ENCODE assay signal across 12 cellular contexts in the genomic region with DNA sequence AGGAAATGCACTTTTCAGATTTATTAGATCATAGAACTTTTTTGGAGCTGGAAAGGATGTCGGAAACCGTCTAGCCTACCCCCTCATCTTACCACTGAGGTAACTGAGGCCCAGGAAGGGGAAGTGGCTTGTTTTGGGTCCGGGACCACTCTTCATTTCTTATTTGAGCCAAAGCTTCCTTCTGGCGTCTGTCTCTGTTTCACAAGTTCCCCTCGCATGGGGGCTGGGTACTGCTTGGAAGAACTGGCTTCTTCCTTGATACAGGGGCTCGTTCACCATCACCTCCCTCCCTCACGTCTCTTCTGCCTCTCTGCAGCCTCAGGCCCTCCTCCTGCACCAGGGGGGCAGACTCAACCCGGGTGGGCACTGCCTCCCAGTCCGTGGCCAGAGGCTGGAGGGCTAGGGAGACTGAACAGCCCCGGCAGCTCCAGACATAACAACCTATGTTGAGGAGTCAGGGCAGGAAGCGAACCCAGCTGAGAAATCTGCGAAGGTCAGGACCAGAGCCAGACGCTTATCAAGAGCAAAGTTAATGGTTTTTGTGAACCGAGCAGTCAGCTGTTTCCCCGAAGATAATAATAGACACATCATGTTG. TPM values are rescaled to one million over a fixed set of nuclear protein-coding genes. Genes with fewer than 3 reads are reported as not detected.
DNase-seq lines count a peak whose midpoint lies in the region; ATAC-seq, FAIRE-seq and TF ChIP-seq lines count a peak whose summit lies in the region.
"Had no signal": no experiment of that assay in that cellular context is flagged by ENCODE, and none has a peak within 500 bp of the region (broad histone marks: within the 10 kb centered on the region; RNA-seq: fewer than 3 reads in every experiment).

No MANE protein-coding gene starts in this region.

- no peak overlapping the region for H2AFZ ChIP-seq in GM23338

- no peaks in the 10 kb centered on the region for H3K36me3 ChIP-seq in GM23338 (ENCODE audit: insufficient read depth)
- no peaks in the 10 kb centered on the region for H3K36me3 ChIP-seq in right atrium auricular region

- H3K27me3 ChIP-seq in GM23338 (ENCODE audit: insufficient read depth) (no peaks in the 10 kb centered on the region), right atrium auricular region (no peaks in the 10 kb centered on the region)

- H3K36me3 Mint-ChIP-seq in GM23338 (ENCODE audit: low read depth) (no peaks in the 10 kb centered on the region), brain (no peaks in the 10 kb centered on the region)
- no peaks in the 10 kb centered on the region for H3K36me3 Mint-ChIP-seq in activated T-cell treated with anti-CD3 and anti-CD28 coated beads, Interleukin-2, amount 50 U/mL, for 24 hours (ENCODE audit: low read depth)

- DNase-seq in GM23338 (ENCODE audit: low spot score) (no peak), right atrium auricular region (ENCODE audit: low spot score) (no peak), pulmonary artery endothelial cell (ENCODE audit: low read depth, low spot score) (peak; percentile 89), cortex of kidney (lab: John Stamatoyannopoulos, UW) (no peak), NCI-H187 treated with DMSO at 0.1 percent for 48 hours (lab: John Stamatoyannopoulos, UW) (no peak), RCC 7860 (ENCODE audit: low spot score) (no peak)
- DNase-seq in activated T-cell treated with anti-CD3 and anti-CD28 coated beads, Interleukin-2, amount 50 U/mL, for 24 hours, result no peak
- DNase-seq: NCI-H1436 had no signal

- peaks cover 4% of the 10 kb centered on the region for H3K27me3 Mint-ChIP-seq in GM23338 (ENCODE audit: insufficient read depth, low read depth, poor library complexity)
- no peaks in the 10 kb centered on the region for H3K27me3 Mint-ChIP-seq in brain
- peaks cover 31% of the 10 kb centered on the region for H3K27me3 Mint-ChIP-seq in activated T-cell treated with anti-CD3 and anti-CD28 coated beads, Interleukin-2, amount 50 U/mL, for 24 hours

- peaks cover 48% of the 10 kb centered on the region for H3K4me1 Mint-ChIP-seq in GM23338
- peaks cover 58% of the 10 kb centered on the region for H3K4me1 Mint-ChIP-seq in brain
- peaks cover 10% of the 10 kb centered on the region for H3K4me1 Mint-ChIP-seq in activated T-cell treated with anti-CD3 and anti-CD28 coated beads, Interleukin-2, amount 50 U/mL, for 24 hours (ENCODE audit: low read depth)

- TF ChIP-seq CTCF in GM23338 (conservative IDR thresholded peaks at IDR 0.05; ENCODE audit: low read depth in 2 of 2) (no peak), brain (conservative IDR thresholded peaks at IDR 0.05) (no peak), right atrium auricular region (IDR thresholded peaks at IDR 0.05) (no peak)

- no peak overlapping the region; the same call in 2 of the 3 replicates for H3K4me3 Mint-ChIP-seq in GM23338
- peak overlapping the region in 4 of 5 experiments; percentile 47 to 80 (median 63) for H3K4me3 Mint-ChIP-seq in brain
- no peak overlapping the region for H3K4me3 Mint-ChIP-seq in activated T-cell treated with anti-CD3 and anti-CD28 coated beads, Interleukin-2, amount 50 U/mL, for 24 hours

- no peaks in the 10 kb centered on the region; the same call in 2 of the 3 replicates for H3K9me3 Mint-ChIP-seq in GM23338
- H3K9me3 Mint-ChIP-seq in brain, result no peaks in the 10 kb centered on the region
- no peaks in the 10 kb centered on the region for H3K9me3 Mint-ChIP-seq in activated T-cell treated with anti-CD3 and anti-CD28 coated beads, Interleukin-2, amount 50 U/mL, for 24 hours

- no peak overlapping the region for H3K4me3 ChIP-seq in GM23338
- H3K4me3 ChIP-seq in right atrium auricular region, result peak overlapping the region in 1 of 2 donors; percentile 19

- H3K4me2 ChIP-seq in GM23338, result 0 out of 2 replicates have a peak overlapping the region, but pooled peaks have one; percentile 65

- no peaks in the 10 kb centered on the region for H3K9me3 ChIP-seq in right atrium auricular region

- no peaks in the 10 kb centered on the region for H3K9me2 ChIP-seq in GM23338 (ENCODE audit: insufficient read depth)

- H3K4me1 ChIP-seq in GM23338 (ENCODE audit: insufficient read depth) (peaks cover 45% of the 10 kb centered on the region), right atrium auricular region (peaks cover 0 to 49% of the 10 kb centered on the region in 2 donors)

- H3K27ac Mint-ChIP-seq in GM23338 (peak overlapping the region; percentile 39; the same call in 1 of the 2 replicates), brain (peak overlapping the region; percentile 81 to 93 (median 92))
- no peak overlapping the region for H3K27ac Mint-ChIP-seq in activated T-cell treated with anti-CD3 and anti-CD28 coated beads, Interleukin-2, amount 50 U/mL, for 24 hours

- no peaks in the 10 kb centered on the region; the same call in 1 of the 2 replicates for H4K20me1 ChIP-seq in GM23338 (replicated peaks; ENCODE audit: insufficient read depth)

- H3K27ac ChIP-seq in GM23338 (ENCODE audit: low read depth) (no peak overlapping the region), right atrium auricular region (peak overlapping the region; percentile 57 to 60)

- H3K79me2 ChIP-seq in GM23338 (replicated peaks; ENCODE audit: insufficient read depth), result no peaks in the 10 kb centered on the region

- 0 out of 2 replicates have a peak, but pooled peaks cover 4% of the 10 kb centered on the region for H3F3A ChIP-seq in GM23338 (replicated peaks; ENCODE audit: low read depth)

- no peak for FAIRE-seq in RCC 7860 (lab: Jason Lieb, UNC)

- no peak for ATAC-seq in GM23338

TF ChIP-seq in GM23338, 12 proteins besides CTCF, POLR2A, EP300 and RAD21 (continues in another document):
- no peak for TF ChIP-seq POLR2AphosphoS5 (IDR thresholded peaks at IDR 0.05; ENCODE audit: low read depth)
- TF ChIP-seq ZNF331 (CRISPR knock-in tag; IDR thresholded peaks at IDR 0.05; ENCODE audit: low read depth), result no peak
- no peak for TF ChIP-seq CREB1 (CRISPR knock-in tag; IDR thresholded peaks at IDR 0.05; ENCODE audit: low read depth)
- TF ChIP-seq, protein P1, sequence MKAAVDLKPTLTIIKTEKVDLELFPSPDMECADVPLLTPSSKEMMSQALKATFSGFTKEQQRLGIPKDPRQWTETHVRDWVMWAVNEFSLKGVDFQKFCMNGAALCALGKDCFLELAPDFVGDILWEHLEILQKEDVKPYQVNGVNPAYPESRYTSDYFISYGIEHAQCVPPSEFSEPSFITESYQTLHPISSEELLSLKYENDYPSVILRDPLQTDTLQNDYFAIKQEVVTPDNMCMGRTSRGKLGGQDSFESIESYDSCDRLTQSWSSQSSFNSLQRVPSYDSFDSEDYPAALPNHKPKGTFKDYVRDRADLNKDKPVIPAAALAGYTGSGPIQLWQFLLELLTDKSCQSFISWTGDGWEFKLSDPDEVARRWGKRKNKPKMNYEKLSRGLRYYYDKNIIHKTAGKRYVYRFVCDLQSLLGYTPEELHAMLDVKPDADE (IDR thresholded peaks at IDR 0.05), result no peak
- TF ChIP-seq ZNF114 (CRISPR knock-in tag; IDR thresholded peaks at IDR 0.05), result no peak

RNA-seq across cellular contexts. Expression of gene HTRA1, which starts 12.9 kb away (rescaled TPM):
- 16.1 and 16.5 TPM in 2 replicates for total RNA-seq in GM23338 (2014; rRNA removed; shearing (Covaris generic))
- polyA plus RNA-seq in GM23338 (2016; fragmentation: Nextera tagmentation; extraction: Ambion mirVana), result 8.1 and 12.2 TPM in 2 replicates
- polyA plus RNA-seq in brain (ENCODE audit: insufficient read depth, low read depth, low replicate concordance), result 280 TPM
- total RNA-seq in right atrium auricular region, result 10 to 100 TPM; 76.3 to 78.3 TPM
- 68.1 and 94.2 TPM in 2 replicates for total RNA-seq in pulmonary artery endothelial cell
- total RNA-seq: T-helper 2 cell treated with Interferon-gamma antibody and Interleukin-4, amounts not matched to agents 100 ng/mL and 5 ng/mL, for 36 hours had no signal

RNA-seq across cellular contexts. Expression of gene ARMS2, which starts 19.8 kb away (rescaled TPM):
- total RNA-seq in GM23338 (2014; rRNA removed; shearing (Covaris generic)), result not detected in 2 replicates
- polyA plus RNA-seq in GM23338 (2016; fragmentation: Nextera tagmentation; extraction: Ambion mirVana), result not detected in 2 replicates
- not detected for polyA plus RNA-seq in brain (ENCODE audit: insufficient read depth, low read depth, low replicate concordance)
- total RNA-seq in right atrium auricular region, result not detected
- not detected in 2 replicates for total RNA-seq in pulmonary artery endothelial cell
- total RNA-seq: HT1080; lower leg skin; T-helper 2 cell treated with Interferon-gamma antibody and Interleukin-4, amounts not matched to agents 100 ng/mL and 5 ng/mL, for 36 hours had no signal

Comparison
In these comparisons a context has a peak if more than half of its experiments do, and no peak if none do; other contexts are left out.
1. H3K4me3 Mint-ChIP-seq: peak in brain (4 of 5); none in GM23338 (single experiment) and activated T-cell treated with anti-CD3 and anti-CD28 coated beads, Interleukin-2, amount 50 U/mL, for 24 hours (single experiment).